Comparison of ENCODE assay signal across 9 cellular contexts in genomic region chr6:45001663-45002062, GRCh38.
DNase-seq lines count a peak whose midpoint lies in the region; ATAC-seq and TF ChIP-seq lines count a peak whose summit lies in the region.
"Had no signal": no experiment of that assay in that cellular context is flagged by ENCODE, and none has a peak within 500 bp of the region (broad histone marks: within the 10 kb centered on the region; RNA-seq: fewer than 3 reads in every experiment).

No MANE protein-coding gene starts in this region.

- H3K27me3 Mint-ChIP-seq in activated CD8-positive, alpha-beta T cell treated with anti-CD3 and anti-CD28 coated beads, Interleukin-2, amount 10 ng/mL, durations not matched to agents 7 days and 5 days (ENCODE audit: low read depth) = no peaks in the 10 kb centered on the region

- DNase-seq in GM13977 (ENCODE audit: low spot score) (peak; percentile 26), AML-193 (lab: John Stamatoyannopoulos, UW) (no peak), testis (no peak), smooth muscle cell (lab: John Stamatoyannopoulos, UW; ENCODE audit: unreplicated experiment) (no peak)
- peak; percentile 36 for DNase-seq in activated CD8-positive, alpha-beta T cell treated with anti-CD3 and anti-CD28 coated beads, Interleukin-2, amount 10 ng/mL, durations not matched to agents 7 days and 5 days
- DNase-seq in effector memory CD4-positive, alpha-beta T cell = no peak

- no peak overlapping the region for H3K27ac ChIP-seq in testis
- no peak overlapping the region for H3K27ac ChIP-seq in smooth muscle cell (ENCODE audit: low read depth)
- H3K27ac ChIP-seq in effector memory CD4-positive, alpha-beta T cell (ENCODE audit: insufficient read depth, low read length, poor library complexity, severe bottlenecking) = no peak overlapping the region
- H3K27ac ChIP-seq: breast epithelium had no signal

- TF ChIP-seq CTCF in GM13977 (IDR thresholded peaks at IDR 0.05; ENCODE audit: extremely low read depth, insufficient read depth, missing control alignments) (no peak), testis (IDR thresholded peaks at IDR 0.05) (no peak), smooth muscle cell (IDR thresholded peaks at IDR 0.05; ENCODE audit: borderline replicate concordance, insufficient read depth, poor library complexity, severe bottlenecking) (no peak)

- no peaks in the 10 kb centered on the region for H3K79me2 ChIP-seq in smooth muscle cell (ENCODE audit: low read depth)

- intact Hi-C loops in testis (cut with DNase I; ENCODE audit: low total_unique reads) = no loop called here

- H3F3A ChIP-seq in smooth muscle cell (ENCODE audit: low read depth) = no peaks in the 10 kb centered on the region

- peaks cover 13% of the 10 kb centered on the region for H3K9me3 Mint-ChIP-seq in activated CD8-positive, alpha-beta T cell treated with anti-CD3 and anti-CD28 coated beads, Interleukin-2, amount 10 ng/mL, durations not matched to agents 7 days and 5 days (ENCODE audit: insufficient read depth)

- H3K9me3 ChIP-seq in testis = no peaks in the 10 kb centered on the region
- H3K9me3 ChIP-seq in smooth muscle cell (replicated peaks; ENCODE audit: low read depth) = no peaks in the 10 kb centered on the region
- H3K9me3 ChIP-seq in effector memory CD4-positive, alpha-beta T cell (ENCODE audit: control insufficient read depth, low read length) = no peaks in the 10 kb centered on the region
- H3K9me3 ChIP-seq: breast epithelium had no signal

- TF ChIP-seq POLR2A in testis (IDR thresholded peaks at IDR 0.05) = no peak

- H3K36me3 Mint-ChIP-seq in activated CD8-positive, alpha-beta T cell treated with anti-CD3 and anti-CD28 coated beads, Interleukin-2, amount 10 ng/mL, durations not matched to agents 7 days and 5 days (ENCODE audit: low read depth) = peaks cover 12% of the 10 kb centered on the region

- H3K9ac ChIP-seq in smooth muscle cell (ENCODE audit: low read depth) = no peak overlapping the region

- no peak overlapping the region for H3K4me2 ChIP-seq in smooth muscle cell

- H3K4me3 ChIP-seq in testis = no peak overlapping the region
- no peak overlapping the region for H3K4me3 ChIP-seq in smooth muscle cell
- H3K4me3 ChIP-seq in effector memory CD4-positive, alpha-beta T cell (ENCODE audit: insufficient read depth, low read depth, low read length, poor library complexity, severe bottlenecking) = no peak overlapping the region
- H3K4me3 ChIP-seq: breast epithelium had no signal

- no peak overlapping the region for H2AFZ ChIP-seq in smooth muscle cell (ENCODE audit: low read depth)

- H3K36me3 ChIP-seq in testis (ENCODE audit: low read depth, missing control alignments) (no peaks in the 10 kb centered on the region), smooth muscle cell (ENCODE audit: low read depth) (no peaks in the 10 kb centered on the region)
- H3K36me3 ChIP-seq in effector memory CD4-positive, alpha-beta T cell (ENCODE audit: control insufficient read depth, insufficient read depth, low read length) = no peaks in the 10 kb centered on the region
- H3K36me3 ChIP-seq: breast epithelium had no signal

- in situ Hi-C loops in GM13977 (cut with MboI; ENCODE audit: low pct_unique_long_range_greater_than_20kb, low sequenced_read_pairs, unreplicated experiment) = no loop called here

- H3K27me3 ChIP-seq in testis (no peaks in the 10 kb centered on the region), smooth muscle cell (ENCODE audit: low read depth) (no peaks in the 10 kb centered on the region)
- no peaks in the 10 kb centered on the region for H3K27me3 ChIP-seq in effector memory CD4-positive, alpha-beta T cell (replicated peaks; ENCODE audit: control insufficient read depth, insufficient read depth, low read length, poor library complexity, severe bottlenecking)
- H3K27me3 ChIP-seq: breast epithelium had no signal

- CTCF ChIA-PET in activated CD8-positive, alpha-beta T cell treated with anti-CD3 and anti-CD28 coated beads, Interleukin-2, amount 10 ng/mL, durations not matched to agents 7 days and 5 days (lab: Charles Lee) = interaction anchor here (0.8 to 2.3 kb wide), 10 partner anchors 9 to 713 kb away, joined by 3 to 11 read pairs (median 4); no protein-coding TSS in a partner anchor

- peak; percentile 95 for ATAC-seq in GM19468 (IDR thresholded peaks at IDR 0.05; ENCODE audit: extremely low read depth, unreplicated experiment)
- peak; percentile 98 for ATAC-seq in HG03135 (IDR thresholded peaks at IDR 0.05; ENCODE audit: unreplicated experiment)
- ATAC-seq in activated CD8-positive, alpha-beta T cell treated with anti-CD3 and anti-CD28 coated beads, Interleukin-2, amount 10 ng/mL, durations not matched to agents 7 days and 5 days = peak; percentile 96

- peaks cover 33% of the 10 kb centered on the region for H3K4me1 Mint-ChIP-seq in activated CD8-positive, alpha-beta T cell treated with anti-CD3 and anti-CD28 coated beads, Interleukin-2, amount 10 ng/mL, durations not matched to agents 7 days and 5 days (ENCODE audit: low read depth)

- POLR2A ChIA-PET in activated CD8-positive, alpha-beta T cell treated with anti-CD3 and anti-CD28 coated beads, Interleukin-2, amount 10 ng/mL, durations not matched to agents 7 days and 5 days (lab: Charles Lee) = no interaction called here

- WGBS in testis, 2 donors = 44 to 76% methylated on average over 1 of the region's 1 CpG
- WGBS in smooth muscle cell (ENCODE audit: low lambda C conversion rate) = 90% methylated on average over 1 of the region's 1 CpG

- H4K20me1 ChIP-seq in smooth muscle cell (ENCODE audit: low read depth) = no peaks in the 10 kb centered on the region

- H3K4me1 ChIP-seq in testis = no peaks in the 10 kb centered on the region
- H3K4me1 ChIP-seq in smooth muscle cell (ENCODE audit: low read depth) = no peaks in the 10 kb centered on the region
- H3K4me1 ChIP-seq in effector memory CD4-positive, alpha-beta T cell (ENCODE audit: control insufficient read depth, insufficient read depth, low read length, poor library complexity, severe bottlenecking) = peaks cover 10% of the 10 kb centered on the region
- H3K4me1 ChIP-seq: breast epithelium had no signal

- peak overlapping the region; percentile 82 for H3K27ac Mint-ChIP-seq in activated CD8-positive, alpha-beta T cell treated with anti-CD3 and anti-CD28 coated beads, Interleukin-2, amount 10 ng/mL, durations not matched to agents 7 days and 5 days

- peak overlapping the region; percentile 38 for H3K4me3 Mint-ChIP-seq in activated CD8-positive, alpha-beta T cell treated with anti-CD3 and anti-CD28 coated beads, Interleukin-2, amount 10 ng/mL, durations not matched to agents 7 days and 5 days

Comparison
In these comparisons a context has a peak if more than half of its experiments do, and no peak if none do; other contexts are left out.
1. DNase-seq: peak in GM13977 (single experiment) and activated CD8-positive, alpha-beta T cell treated with anti-CD3 and anti-CD28 coated beads, Interleukin-2, amount 10 ng/mL, durations not matched to agents 7 days and 5 days (single experiment); none in AML-193 (0 of 2), testis (single experiment), smooth muscle cell (single experiment) and effector memory CD4-positive, alpha-beta T cell (0 of 3).
2. Peak in every context shown above with its lines, with median percentiles within 50 percentile points of each other: ATAC-seq.